Comparison of ENCODE assay signal across 1 cellular context in the genomic region with DNA sequence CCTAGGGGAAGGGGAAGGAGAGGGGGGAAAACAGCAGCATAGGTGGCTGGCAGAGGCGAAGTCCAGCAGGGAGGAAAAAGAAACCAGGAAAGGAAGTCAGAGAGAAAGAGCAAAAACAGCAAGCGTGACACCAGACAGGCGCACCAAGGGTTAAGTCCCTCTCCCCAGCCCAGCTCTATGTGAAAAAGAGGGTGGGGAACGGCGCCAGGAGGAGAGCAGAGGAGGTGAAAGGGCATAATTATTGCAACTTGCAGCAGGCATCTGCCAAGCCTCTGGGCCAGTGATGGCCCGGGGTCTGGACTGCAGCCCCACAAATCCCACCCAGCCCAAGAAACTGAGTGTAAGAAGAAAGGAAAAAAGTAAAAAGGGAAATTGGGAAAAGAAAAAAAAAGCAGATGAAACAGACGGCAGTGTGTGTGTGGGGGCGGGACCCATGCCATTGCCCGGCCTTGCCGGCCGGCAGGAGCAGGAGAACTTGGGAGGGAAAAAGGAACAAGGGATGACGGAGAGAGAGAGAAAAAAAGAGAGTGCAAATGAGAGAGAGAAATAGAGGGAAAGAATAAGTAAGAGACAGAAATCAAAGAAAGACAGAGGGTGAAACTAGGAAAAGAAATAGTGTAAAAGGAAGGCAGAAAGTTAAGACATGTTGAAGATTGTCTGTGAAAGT.
A peak's percentile ranks its signal among the peaks of the same experiment; 100 is the strongest.
TF ChIP-seq lines count a peak whose summit lies in the region.

No MANE protein-coding gene starts in this region.

TF ChIP-seq in K562, 482 proteins besides CTCF, POLR2A, EP300 and RAD21 (continues in another document):
- TF ChIP-seq, protein P1, sequence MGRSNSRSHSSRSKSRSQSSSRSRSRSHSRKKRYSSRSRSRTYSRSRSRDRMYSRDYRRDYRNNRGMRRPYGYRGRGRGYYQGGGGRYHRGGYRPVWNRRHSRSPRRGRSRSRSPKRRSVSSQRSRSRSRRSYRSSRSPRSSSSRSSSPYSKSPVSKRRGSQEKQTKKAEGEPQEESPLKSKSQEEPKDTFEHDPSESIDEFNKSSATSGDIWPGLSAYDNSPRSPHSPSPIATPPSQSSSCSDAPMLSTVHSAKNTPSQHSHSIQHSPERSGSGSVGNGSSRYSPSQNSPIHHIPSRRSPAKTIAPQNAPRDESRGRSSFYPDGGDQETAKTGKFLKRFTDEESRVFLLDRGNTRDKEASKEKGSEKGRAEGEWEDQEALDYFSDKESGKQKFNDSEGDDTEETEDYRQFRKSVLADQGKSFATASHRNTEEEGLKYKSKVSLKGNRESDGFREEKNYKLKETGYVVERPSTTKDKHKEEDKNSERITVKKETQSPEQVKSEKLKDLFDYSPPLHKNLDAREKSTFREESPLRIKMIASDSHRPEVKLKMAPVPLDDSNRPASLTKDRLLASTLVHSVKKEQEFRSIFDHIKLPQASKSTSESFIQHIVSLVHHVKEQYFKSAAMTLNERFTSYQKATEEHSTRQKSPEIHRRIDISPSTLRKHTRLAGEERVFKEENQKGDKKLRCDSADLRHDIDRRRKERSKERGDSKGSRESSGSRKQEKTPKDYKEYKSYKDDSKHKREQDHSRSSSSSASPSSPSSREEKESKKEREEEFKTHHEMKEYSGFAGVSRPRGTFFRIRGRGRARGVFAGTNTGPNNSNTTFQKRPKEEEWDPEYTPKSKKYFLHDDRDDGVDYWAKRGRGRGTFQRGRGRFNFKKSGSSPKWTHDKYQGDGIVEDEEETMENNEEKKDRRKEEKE (IDR thresholded peaks at IDR 0.05; ENCODE audit: borderline replicate concordance in 1 of 2, control insufficient read depth in 1 of 2, low read depth in 2 of 2, low read length in 1 of 2): no peak
- TF ChIP-seq ARID1B (IDR thresholded peaks at IDR 0.05): peak; percentile 44; the same call in 1 of the 2 replicates
- TF ChIP-seq, protein P2, sequence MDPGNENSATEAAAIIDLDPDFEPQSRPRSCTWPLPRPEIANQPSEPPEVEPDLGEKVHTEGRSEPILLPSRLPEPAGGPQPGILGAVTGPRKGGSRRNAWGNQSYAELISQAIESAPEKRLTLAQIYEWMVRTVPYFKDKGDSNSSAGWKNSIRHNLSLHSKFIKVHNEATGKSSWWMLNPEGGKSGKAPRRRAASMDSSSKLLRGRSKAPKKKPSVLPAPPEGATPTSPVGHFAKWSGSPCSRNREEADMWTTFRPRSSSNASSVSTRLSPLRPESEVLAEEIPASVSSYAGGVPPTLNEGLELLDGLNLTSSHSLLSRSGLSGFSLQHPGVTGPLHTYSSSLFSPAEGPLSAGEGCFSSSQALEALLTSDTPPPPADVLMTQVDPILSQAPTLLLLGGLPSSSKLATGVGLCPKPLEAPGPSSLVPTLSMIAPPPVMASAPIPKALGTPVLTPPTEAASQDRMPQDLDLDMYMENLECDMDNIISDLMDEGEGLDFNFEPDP (CRISPR knock-in tag; IDR thresholded peaks at IDR 0.05): no peak
- 0 out of 2 replicates have a peak, but pooled peaks have one; percentile 10 for TF ChIP-seq LEF1 (IDR thresholded peaks at IDR 0.05)
- TF ChIP-seq, protein P3, sequence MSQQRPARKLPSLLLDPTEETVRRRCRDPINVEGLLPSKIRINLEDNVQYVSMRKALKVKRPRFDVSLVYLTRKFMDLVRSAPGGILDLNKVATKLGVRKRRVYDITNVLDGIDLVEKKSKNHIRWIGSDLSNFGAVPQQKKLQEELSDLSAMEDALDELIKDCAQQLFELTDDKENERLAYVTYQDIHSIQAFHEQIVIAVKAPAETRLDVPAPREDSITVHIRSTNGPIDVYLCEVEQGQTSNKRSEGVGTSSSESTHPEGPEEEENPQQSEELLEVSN (IDR thresholded peaks at IDR 0.05; ENCODE audit: borderline replicate concordance in 1 of 2, extremely low read depth in 1 of 2, insufficient read depth in 1 of 2, insufficient read length in 1 of 2, low read depth in 1 of 2, low read length in 1 of 2, poor library complexity in 1 of 2, severe bottlenecking in 1 of 2): peak in 1 of 2 experiments; percentile 32
- no peak for TF ChIP-seq HDAC2 (IDR thresholded peaks at IDR 0.05)
- no peak for TF ChIP-seq ZNF77 (CRISPR knock-in tag; IDR thresholded peaks at IDR 0.05)
- TF ChIP-seq MTA1 (IDR thresholded peaks at IDR 0.05; ENCODE audit: borderline replicate concordance): no peak; the same call in 1 of the 2 replicates
- no peak for TF ChIP-seq LARP7 (IDR thresholded peaks at IDR 0.05)
- no peak for TF ChIP-seq HNRNPUL1 (IDR thresholded peaks at IDR 0.05; ENCODE audit: low read length)
- TF ChIP-seq SMARCA4 (IDR thresholded peaks at IDR 0.05): 0 out of 2 replicates have a peak, but pooled peaks have one; percentile 27
- TF ChIP-seq ZNF384 (IDR thresholded peaks at IDR 0.05; ENCODE audit: low read depth, low read length): peak; percentile 24; the same call in 1 of the 2 replicates
- no peak for TF ChIP-seq SRSF7 (optimal IDR thresholded peaks at IDR 0.05; ENCODE audit: low read depth, low read length)
- TF ChIP-seq TBL1XR1 (IDR thresholded peaks at IDR 0.05; ENCODE audit: low read length in 2 of 2): no peak
- no peak for TF ChIP-seq ZNF263 (CRISPR knock-in tag; IDR thresholded peaks at IDR 0.05; ENCODE audit: borderline replicate concordance)
- peak; percentile 50 for TF ChIP-seq NR2C1 (IDR thresholded peaks at IDR 0.05)
- TF ChIP-seq NR2C1 (tag; IDR thresholded peaks at IDR 0.05): peak; percentile 25; the same call in 1 of the 2 replicates
- TF ChIP-seq, protein P4, sequence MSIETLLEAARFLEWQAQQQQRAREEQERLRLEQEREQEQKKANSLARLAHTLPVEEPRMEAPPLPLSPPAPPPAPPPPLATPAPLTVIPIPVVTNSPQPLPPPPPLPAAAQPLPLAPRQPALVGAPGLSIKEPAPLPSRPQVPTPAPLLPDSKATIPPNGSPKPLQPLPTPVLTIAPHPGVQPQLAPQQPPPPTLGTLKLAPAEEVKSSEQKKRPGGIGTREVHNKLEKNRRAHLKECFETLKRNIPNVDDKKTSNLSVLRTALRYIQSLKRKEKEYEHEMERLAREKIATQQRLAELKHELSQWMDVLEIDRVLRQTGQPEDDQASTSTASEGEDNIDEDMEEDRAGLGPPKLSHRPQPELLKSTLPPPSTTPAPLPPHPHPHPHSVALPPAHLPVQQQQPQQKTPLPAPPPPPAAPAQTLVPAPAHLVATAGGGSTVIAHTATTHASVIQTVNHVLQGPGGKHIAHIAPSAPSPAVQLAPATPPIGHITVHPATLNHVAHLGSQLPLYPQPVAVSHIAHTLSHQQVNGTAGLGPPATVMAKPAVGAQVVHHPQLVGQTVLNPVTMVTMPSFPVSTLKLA (conservative IDR thresholded peaks at IDR 0.05): peak in 1 of 2 experiments; percentile 23; a peak in 1 of 4 replicates
- TF ChIP-seq, protein P5, sequence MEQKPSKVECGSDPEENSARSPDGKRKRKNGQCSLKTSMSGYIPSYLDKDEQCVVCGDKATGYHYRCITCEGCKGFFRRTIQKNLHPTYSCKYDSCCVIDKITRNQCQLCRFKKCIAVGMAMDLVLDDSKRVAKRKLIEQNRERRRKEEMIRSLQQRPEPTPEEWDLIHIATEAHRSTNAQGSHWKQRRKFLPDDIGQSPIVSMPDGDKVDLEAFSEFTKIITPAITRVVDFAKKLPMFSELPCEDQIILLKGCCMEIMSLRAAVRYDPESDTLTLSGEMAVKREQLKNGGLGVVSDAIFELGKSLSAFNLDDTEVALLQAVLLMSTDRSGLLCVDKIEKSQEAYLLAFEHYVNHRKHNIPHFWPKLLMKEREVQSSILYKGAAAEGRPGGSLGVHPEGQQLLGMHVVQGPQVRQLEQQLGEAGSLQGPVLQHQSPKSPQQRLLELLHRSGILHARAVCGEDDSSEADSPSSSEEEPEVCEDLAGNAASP (IDR thresholded peaks at IDR 0.05): no peak
- TF ChIP-seq FOXJ2 (tag; IDR thresholded peaks at IDR 0.05): no peak
- TF ChIP-seq, protein P6, sequence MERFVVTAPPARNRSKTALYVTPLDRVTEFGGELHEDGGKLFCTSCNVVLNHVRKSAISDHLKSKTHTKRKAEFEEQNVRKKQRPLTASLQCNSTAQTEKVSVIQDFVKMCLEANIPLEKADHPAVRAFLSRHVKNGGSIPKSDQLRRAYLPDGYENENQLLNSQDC (CRISPR knock-in tag; IDR thresholded peaks at IDR 0.05): no peak
- peak; percentile 81 for TF ChIP-seq EGR1 (conservative IDR thresholded peaks at IDR 0.05)
- TF ChIP-seq ARID2 (IDR thresholded peaks at IDR 0.05): no peak
- TF ChIP-seq SRSF3 (IDR thresholded peaks at IDR 0.05; ENCODE audit: insufficient read depth, low read length): no peak
- TF ChIP-seq, protein P7, sequence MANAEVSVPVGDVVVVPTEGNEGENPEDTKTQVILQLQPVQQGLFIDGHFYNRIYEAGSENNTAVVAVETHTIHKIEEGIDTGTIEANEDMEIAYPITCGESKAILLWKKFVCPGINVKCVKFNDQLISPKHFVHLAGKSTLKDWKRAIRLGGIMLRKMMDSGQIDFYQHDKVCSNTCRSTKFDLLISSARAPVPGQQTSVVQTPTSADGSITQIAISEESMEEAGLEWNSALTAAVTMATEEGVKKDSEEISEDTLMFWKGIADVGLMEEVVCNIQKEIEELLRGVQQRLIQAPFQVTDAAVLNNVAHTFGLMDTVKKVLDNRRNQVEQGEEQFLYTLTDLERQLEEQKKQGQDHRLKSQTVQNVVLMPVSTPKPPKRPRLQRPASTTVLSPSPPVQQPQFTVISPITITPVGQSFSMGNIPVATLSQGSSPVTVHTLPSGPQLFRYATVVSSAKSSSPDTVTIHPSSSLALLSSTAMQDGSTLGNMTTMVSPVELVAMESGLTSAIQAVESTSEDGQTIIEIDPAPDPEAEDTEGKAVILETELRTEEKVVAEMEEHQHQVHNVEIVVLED (CRISPR knock-in tag; IDR thresholded peaks at IDR 0.05): no peak
- TF ChIP-seq, protein P8, sequence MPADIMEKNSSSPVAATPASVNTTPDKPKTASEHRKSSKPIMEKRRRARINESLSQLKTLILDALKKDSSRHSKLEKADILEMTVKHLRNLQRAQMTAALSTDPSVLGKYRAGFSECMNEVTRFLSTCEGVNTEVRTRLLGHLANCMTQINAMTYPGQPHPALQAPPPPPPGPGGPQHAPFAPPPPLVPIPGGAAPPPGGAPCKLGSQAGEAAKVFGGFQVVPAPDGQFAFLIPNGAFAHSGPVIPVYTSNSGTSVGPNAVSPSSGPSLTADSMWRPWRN (IDR thresholded peaks at IDR 0.05; ENCODE audit: low read depth): no peak
- TF ChIP-seq, protein P9, sequence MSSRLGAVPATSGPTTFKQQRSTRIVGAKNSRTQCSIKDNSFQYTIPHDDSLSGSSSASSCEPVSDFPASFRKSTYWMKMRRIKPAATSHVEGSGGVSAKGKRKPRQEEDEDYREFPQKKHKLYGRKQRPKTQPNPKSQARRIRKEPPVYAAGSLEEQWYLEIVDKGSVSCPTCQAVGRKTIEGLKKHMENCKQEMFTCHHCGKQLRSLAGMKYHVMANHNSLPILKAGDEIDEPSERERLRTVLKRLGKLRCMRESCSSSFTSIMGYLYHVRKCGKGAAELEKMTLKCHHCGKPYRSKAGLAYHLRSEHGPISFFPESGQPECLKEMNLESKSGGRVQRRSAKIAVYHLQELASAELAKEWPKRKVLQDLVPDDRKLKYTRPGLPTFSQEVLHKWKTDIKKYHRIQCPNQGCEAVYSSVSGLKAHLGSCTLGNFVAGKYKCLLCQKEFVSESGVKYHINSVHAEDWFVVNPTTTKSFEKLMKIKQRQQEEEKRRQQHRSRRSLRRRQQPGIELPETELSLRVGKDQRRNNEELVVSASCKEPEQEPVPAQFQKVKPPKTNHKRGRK (tag; IDR thresholded peaks at IDR 0.05): peak; percentile 85
- no peak for TF ChIP-seq NCOR1 (IDR thresholded peaks at IDR 0.05)
- TF ChIP-seq GABPB1 (CRISPR knock-in tag; IDR thresholded peaks at IDR 0.05): no peak
- no peak for TF ChIP-seq U2AF1 (optimal IDR thresholded peaks at IDR 0.05; ENCODE audit: low read depth, low read length)
- TF ChIP-seq KAT2B (IDR thresholded peaks at IDR 0.05; ENCODE audit: low read depth, low read length): no peak
- TF ChIP-seq, protein P10, sequence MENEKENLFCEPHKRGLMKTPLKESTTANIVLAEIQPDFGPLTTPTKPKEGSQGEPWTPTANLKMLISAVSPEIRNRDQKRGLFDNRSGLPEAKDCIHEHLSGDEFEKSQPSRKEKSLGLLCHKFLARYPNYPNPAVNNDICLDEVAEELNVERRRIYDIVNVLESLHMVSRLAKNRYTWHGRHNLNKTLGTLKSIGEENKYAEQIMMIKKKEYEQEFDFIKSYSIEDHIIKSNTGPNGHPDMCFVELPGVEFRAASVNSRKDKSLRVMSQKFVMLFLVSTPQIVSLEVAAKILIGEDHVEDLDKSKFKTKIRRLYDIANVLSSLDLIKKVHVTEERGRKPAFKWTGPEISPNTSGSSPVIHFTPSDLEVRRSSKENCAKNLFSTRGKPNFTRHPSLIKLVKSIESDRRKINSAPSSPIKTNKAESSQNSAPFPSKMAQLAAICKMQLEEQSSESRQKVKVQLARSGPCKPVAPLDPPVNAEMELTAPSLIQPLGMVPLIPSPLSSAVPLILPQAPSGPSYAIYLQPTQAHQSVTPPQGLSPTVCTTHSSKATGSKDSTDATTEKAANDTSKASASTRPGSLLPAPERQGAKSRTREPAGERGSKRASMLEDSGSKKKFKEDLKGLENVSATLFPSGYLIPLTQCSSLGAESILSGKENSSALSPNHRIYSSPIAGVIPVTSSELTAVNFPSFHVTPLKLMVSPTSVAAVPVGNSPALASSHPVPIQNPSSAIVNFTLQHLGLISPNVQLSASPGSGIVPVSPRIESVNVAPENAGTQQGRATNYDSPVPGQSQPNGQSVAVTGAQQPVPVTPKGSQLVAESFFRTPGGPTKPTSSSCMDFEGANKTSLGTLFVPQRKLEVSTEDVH (IDR thresholded peaks at IDR 0.05; ENCODE audit: low read depth, partially characterized antibody): no peak
- TF ChIP-seq RAD51 (IDR thresholded peaks at IDR 0.05; ENCODE audit: borderline replicate concordance, low read depth): no peak
- TF ChIP-seq ZBTB7A (IDR thresholded peaks at IDR 0.05; ENCODE audit: borderline replicate concordance, control insufficient read depth, low read depth, low read length): 0 out of 2 replicates have a peak, but pooled peaks have one; percentile 36
- TF ChIP-seq, protein P11, sequence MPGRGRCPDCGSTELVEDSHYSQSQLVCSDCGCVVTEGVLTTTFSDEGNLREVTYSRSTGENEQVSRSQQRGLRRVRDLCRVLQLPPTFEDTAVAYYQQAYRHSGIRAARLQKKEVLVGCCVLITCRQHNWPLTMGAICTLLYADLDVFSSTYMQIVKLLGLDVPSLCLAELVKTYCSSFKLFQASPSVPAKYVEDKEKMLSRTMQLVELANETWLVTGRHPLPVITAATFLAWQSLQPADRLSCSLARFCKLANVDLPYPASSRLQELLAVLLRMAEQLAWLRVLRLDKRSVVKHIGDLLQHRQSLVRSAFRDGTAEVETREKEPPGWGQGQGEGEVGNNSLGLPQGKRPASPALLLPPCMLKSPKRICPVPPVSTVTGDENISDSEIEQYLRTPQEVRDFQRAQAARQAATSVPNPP (IDR thresholded peaks at IDR 0.05; ENCODE audit: borderline replicate concordance, insufficient read depth, insufficient read length): no peak
- no peak for TF ChIP-seq NCOA4 (IDR thresholded peaks at IDR 0.05; ENCODE audit: partially characterized antibody)
- TF ChIP-seq DPF2 (IDR thresholded peaks at IDR 0.05): peak; percentile 49; the same call in 1 of the 2 replicates
- TF ChIP-seq MYC (IDR thresholded peaks at IDR 0.05; ENCODE audit: low read depth, low read length): no peak
- no peak for TF ChIP-seq MYC (CRISPR knock-in tag; IDR thresholded peaks at IDR 0.05; ENCODE audit: borderline replicate concordance, low read depth)
- TF ChIP-seq, protein P12, sequence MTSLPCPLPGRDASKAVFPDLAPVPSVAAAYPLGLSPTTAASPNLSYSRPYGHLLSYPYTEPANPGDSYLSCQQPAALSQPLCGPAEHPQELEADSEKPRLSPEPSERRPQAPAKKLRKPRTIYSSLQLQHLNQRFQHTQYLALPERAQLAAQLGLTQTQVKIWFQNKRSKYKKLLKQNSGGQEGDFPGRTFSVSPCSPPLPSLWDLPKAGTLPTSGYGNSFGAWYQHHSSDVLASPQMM (CRISPR knock-in tag; IDR thresholded peaks at IDR 0.05): no peak
